19 cellular contexts compared by ENCODE assay signal in the genomic region with DNA sequence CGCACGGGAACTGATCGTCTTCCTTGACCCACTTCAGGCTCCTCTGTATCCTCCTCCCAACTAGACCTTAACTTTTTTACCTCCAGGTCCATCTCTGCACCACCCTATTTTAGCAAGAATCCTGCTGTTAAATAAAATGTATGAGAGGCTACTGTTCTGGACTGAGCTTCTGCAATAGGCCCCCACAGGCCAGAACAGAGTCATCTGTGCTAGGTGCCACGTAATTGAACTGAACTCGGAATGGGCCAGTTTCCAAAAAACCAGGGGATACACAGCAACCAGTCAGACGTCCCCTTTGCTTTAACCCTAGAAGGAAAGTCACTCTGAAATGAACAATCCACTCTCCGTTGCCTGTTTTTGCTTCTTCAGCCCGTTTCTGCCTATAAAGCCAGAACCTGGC.
"Had no signal": no experiment of that assay in that cellular context is flagged by ENCODE, and none has a peak within 500 bp of the region (broad histone marks: within the 10 kb centered on the region; RNA-seq: fewer than 3 reads in every experiment).

No MANE protein-coding gene starts in this region.

- H3K27ac Mint-ChIP-seq: activated B cell treated with CpG ODN at 0.5 μM for 24 hours; activated CD4-positive, alpha-beta memory T cell treated with anti-CD3 and anti-CD28 coated beads for 36 hours; activated T-helper 1 cell treated with anti-CD3 and anti-CD28 coated beads, Interleukin-12 subunit alpha, Interleukin-12 subunit beta, Interleukin-2, Interleukin-4 antibody, amounts not matched to agents 30 ng/mL and 10 ng/mL and 1 ng/mL, durations not matched to agents 14 hours and 24 hours and 36 hours; mesothelial cell of epicardium; natural killer cell treated with Interleukin-12 subunit alpha and Interleukin-12 subunit beta and Interleukin-15 and Interleukin-18, amount 100 ng/mL, for 72 hours; stimulated activated memory B cell treated with anti-CD40 and anti-IgM and Interleukin-4, amounts not matched to agents 10 μg/mL and 1 μg/mL and 100 μg/mL, for 72 hours; T-cell had no signal

- H3K4me3 Mint-ChIP-seq: activated B cell treated with CpG ODN at 0.5 μM for 24 hours; activated CD4-positive, alpha-beta memory T cell treated with anti-CD3 and anti-CD28 coated beads for 36 hours; activated T-helper 1 cell treated with anti-CD3 and anti-CD28 coated beads, Interleukin-12 subunit alpha, Interleukin-12 subunit beta, Interleukin-2, Interleukin-4 antibody, amounts not matched to agents 30 ng/mL and 10 ng/mL and 1 ng/mL, durations not matched to agents 14 hours and 24 hours and 36 hours; mesothelial cell of epicardium; natural killer cell treated with Interleukin-12 subunit alpha and Interleukin-12 subunit beta and Interleukin-15 and Interleukin-18, amount 100 ng/mL, for 72 hours; stimulated activated memory B cell treated with anti-CD40 and anti-IgM and Interleukin-4, amounts not matched to agents 10 μg/mL and 1 μg/mL and 100 μg/mL, for 72 hours; T-cell had no signal

- H3K36me3 Mint-ChIP-seq: activated CD4-positive, alpha-beta memory T cell treated with anti-CD3 and anti-CD28 coated beads for 36 hours; activated naive CD4-positive, alpha-beta T cell treated with anti-CD3 and anti-CD28 coated beads, Interleukin-2, amount 50 U/mL, for 72 hours; natural killer cell treated with Interleukin-12 subunit alpha and Interleukin-12 subunit beta and Interleukin-15 and Interleukin-18, amount 100 ng/mL, for 72 hours; T-cell had no signal

- H3K27me3 Mint-ChIP-seq: activated B cell treated with CpG ODN at 0.5 μM for 24 hours; stimulated activated memory B cell treated with anti-CD40 and anti-IgM and Interleukin-4, amounts not matched to agents 10 μg/mL and 1 μg/mL and 100 μg/mL, for 72 hours had no signal

- H3K9me3 Mint-ChIP-seq: activated B cell treated with CpG ODN at 0.5 μM for 24 hours; activated CD4-positive, alpha-beta memory T cell treated with anti-CD3 and anti-CD28 coated beads for 36 hours; activated naive CD4-positive, alpha-beta T cell treated with anti-CD3 and anti-CD28 coated beads, Interleukin-2, amount 50 U/mL, for 72 hours; activated T-helper 1 cell treated with anti-CD3 and anti-CD28 coated beads, Interleukin-12 subunit alpha, Interleukin-12 subunit beta, Interleukin-2, Interleukin-4 antibody, amounts not matched to agents 30 ng/mL and 10 ng/mL and 1 ng/mL, durations not matched to agents 14 hours and 24 hours and 36 hours; mesothelial cell of epicardium; natural killer cell treated with Interleukin-12 subunit alpha and Interleukin-12 subunit beta and Interleukin-15 and Interleukin-18, amount 100 ng/mL, for 72 hours; stimulated activated memory B cell treated with anti-CD40 and anti-IgM and Interleukin-4, amounts not matched to agents 10 μg/mL and 1 μg/mL and 100 μg/mL, for 72 hours; T-cell had no signal

- H3K9me3 ChIP-seq: adrenal gland, esophagus muscularis mucosa, thoracic aorta had no signal

- H3K4me3 ChIP-seq: adrenal gland, coronary artery, esophagus muscularis mucosa, lung, thoracic aorta had no signal

- H3K27ac ChIP-seq: adrenal gland, coronary artery, thoracic aorta had no signal

- H3K27me3 ChIP-seq: adrenal gland, esophagus muscularis mucosa had no signal

- DNase-seq: activated B cell treated with CpG ODN at 0.5 μM for 24 hours; activated CD4-positive, alpha-beta memory T cell treated with anti-CD3 and anti-CD28 coated beads for 36 hours; activated CD4-positive, alpha-beta T cell treated with anti-CD3 and anti-CD28 coated beads for 4 hours; activated gamma-delta T cell treated with Interleukin-2 at 50 U/mL for 16 hours; activated T-cell treated with anti-CD3 and anti-CD28 coated beads for 4 hours; adrenal gland; central memory CD4-positive, alpha-beta T cell; stimulated activated CD4-positive, alpha-beta T cell treated with anti-CD3 and anti-CD28 coated beads, Interleukin-4, amount 100 ng/mL, for 24 hours; T-cell had no signal

- ATAC-seq: activated naive CD4-positive, alpha-beta T cell treated with anti-CD3 and anti-CD28 coated beads, Interleukin-2, amount 50 U/mL, for 72 hours; natural killer cell treated with Interleukin-12 subunit alpha and Interleukin-12 subunit beta and Interleukin-15 and Interleukin-18, amount 100 ng/mL, for 72 hours; sciatic nerve; stimulated activated memory B cell treated with anti-CD40 and anti-IgM and Interleukin-4, amounts not matched to agents 10 μg/mL and 1 μg/mL and 100 μg/mL, for 72 hours; T-cell had no signal
